8 cellular contexts compared by ENCODE assay signal in genomic region chrX:40933132-40934078, GRCh38.
DNase-seq lines count a peak whose midpoint lies in the region; ATAC-seq and TF ChIP-seq lines count a peak whose summit lies in the region.

No MANE protein-coding gene starts in this region.

- H3K27ac Mint-ChIP-seq in central memory CD8-positive, alpha-beta T cell (ENCODE audit: low read depth), result peak overlapping the region; percentile 87

- no peak for TF ChIP-seq CTCF in transverse colon (IDR thresholded peaks at IDR 0.05)

- H3K4me1 ChIP-seq in mesodermal cell (ENCODE audit: control insufficient read depth, insufficient read depth, low read length, poor library complexity, severe bottlenecking), result peaks cover 8% of the 10 kb centered on the region
- H3K4me1 ChIP-seq in transverse colon, result peaks cover 0 to 9% (median 0%) of the 10 kb centered on the region in 4 donors

- no peaks in the 10 kb centered on the region for H3K27me3 Mint-ChIP-seq in central memory CD8-positive, alpha-beta T cell

- ATAC-seq in central memory CD8-positive, alpha-beta T cell (replicated peaks; ENCODE audit: extremely low read depth, poor library complexity, severe bottlenecking), result no peak

- TF ChIP-seq EP300 in transverse colon (IDR thresholded peaks at IDR 0.05; ENCODE audit: low read depth), result no peak

- TF ChIP-seq POLR2A in transverse colon (IDR thresholded peaks at IDR 0.05), result no peak

- H3K4me3 ChIP-seq in SK-N-MC, result peak overlapping the region; percentile 73
- H3K4me3 ChIP-seq in mesodermal cell (ENCODE audit: extremely low read depth, insufficient read depth, low read length, poor library complexity, severe bottlenecking), result no peak overlapping the region
- H3K4me3 ChIP-seq in transverse colon, result peak overlapping the region in 1 of 4 donors; percentile 16

- in situ Hi-C loops in transverse colon (cut with MboI; ENCODE audit: low pct_ligation_motif_present in 1 of 4, low pct_unique_long_range_greater_than_20kb in 1 of 4, low sequenced_read_pairs in 3 of 4), result no loop called here

- no peaks in the 10 kb centered on the region for H3K27me3 ChIP-seq in transverse colon

- H3K27ac ChIP-seq in SK-N-MC, result peak overlapping the region; percentile 92
- peak overlapping the region; percentile 26 for H3K27ac ChIP-seq in mesodermal cell (ENCODE audit: low read depth, low read length, severe bottlenecking)
- H3K27ac ChIP-seq in transverse colon, result peak overlapping the region; percentile 38 to 63 (median 56)

- peak overlapping the region; percentile 71 for H3K4me3 Mint-ChIP-seq in central memory CD8-positive, alpha-beta T cell

- peak; percentile 6 for DNase-seq in activated T-cell treated with anti-CD3 and anti-CD28 coated beads for 48 hours (ENCODE audit: low read depth)
- no peak for DNase-seq in activated T-cell treated with anti-CD3 and anti-CD28 coated beads, Interleukin-2, amount 50 U/mL, for 1 hour
- DNase-seq in SK-N-MC (ENCODE audit: low read depth, low spot score), result peak; percentile 40
- no peak for DNase-seq in central memory CD8-positive, alpha-beta T cell (ENCODE audit: low spot score in 2 of 2)
- DNase-seq in transverse colon, result no peak
- DNase-seq in HuH-7.5 (ENCODE audit: low spot score), result no peak
- DNase-seq in cortex of kidney (lab: John Stamatoyannopoulos, UW), result no peak

- H3K9ac ChIP-seq in SK-N-MC (ENCODE audit: insufficient read length), result peak overlapping the region; percentile 67

- no peaks in the 10 kb centered on the region for H3K9me3 Mint-ChIP-seq in central memory CD8-positive, alpha-beta T cell

- H3K4me1 Mint-ChIP-seq in central memory CD8-positive, alpha-beta T cell, result peaks cover 10% of the 10 kb centered on the region

- H3K9me3 ChIP-seq in SK-N-MC (ENCODE audit: low read depth, low read length), result no peaks in the 10 kb centered on the region
- no peaks in the 10 kb centered on the region for H3K9me3 ChIP-seq in mesodermal cell (ENCODE audit: control insufficient read depth, low read length)
- no peaks in the 10 kb centered on the region for H3K9me3 ChIP-seq in transverse colon

- H3K36me3 ChIP-seq in SK-N-MC (ENCODE audit: insufficient read depth, low read length) (no peaks in the 10 kb centered on the region), mesodermal cell (ENCODE audit: control insufficient read depth, insufficient read depth, low read length) (no peaks in the 10 kb centered on the region), transverse colon (no peaks in the 10 kb centered on the region)

- WGBS in mesodermal cell (ENCODE audit: insufficient coverage in 2 of 2), 2 experiments, result 87% methylated on average over 3 of the region's 11 CpGs; no CpG with 5 or more reads in 1 of the 2 experiments
- 0 to 46% methylated on average over 2 to 11 of the region's 11 CpGs for whole genome bisulfite sequencing in transverse colon (ENCODE audit: low coverage in 1 of 2), 2 donors

- intact Hi-C loops in transverse colon (cut with DNase I; ENCODE audit: low total_unique reads), result no loop called here

- peaks cover 2% of the 10 kb centered on the region for H3K36me3 Mint-ChIP-seq in central memory CD8-positive, alpha-beta T cell (ENCODE audit: insufficient read depth)

Comparison
In these comparisons a context has a peak if more than half of its experiments do, and no peak if none do; other contexts are left out.
1. DNase-seq: peak in activated T-cell treated with anti-CD3 and anti-CD28 coated beads for 48 hours (single experiment) and SK-N-MC (single experiment); none in activated T-cell treated with anti-CD3 and anti-CD28 coated beads, Interleukin-2, amount 50 U/mL, for 1 hour (single experiment), central memory CD8-positive, alpha-beta T cell (0 of 2), transverse colon (single experiment), HuH-7.5 (single experiment) and cortex of kidney (single experiment).
2. H3K27ac ChIP-seq: peak in every context shown above with its lines; median percentile 92 in SK-N-MC; 56 in transverse colon; 26 in mesodermal cell.